Comparison of ENCODE assay signal across 16 cellular contexts in genomic region chr22:38840129-38840528, GRCh38. TPM values are rescaled to one million over a fixed set of nuclear protein-coding genes. Genes with fewer than 3 reads are reported as not detected.
DNase-seq lines count a peak whose midpoint lies in the region; ATAC-seq and TF ChIP-seq lines count a peak whose summit lies in the region.
"Had no signal": no experiment of that assay in that cellular context is flagged by ENCODE, and none has a peak within 500 bp of the region (broad histone marks: within the 10 kb centered on the region; RNA-seq: fewer than 3 reads in every experiment).

No MANE protein-coding gene starts in this region.

- H3K4me1 Mint-ChIP-seq in glutamatergic neuron (ENCODE audit: low read depth, unreplicated experiment) = peaks cover 8% of the 10 kb centered on the region

- H3K27me3 Mint-ChIP-seq in glutamatergic neuron (ENCODE audit: unreplicated experiment) = peaks cover 19% of the 10 kb centered on the region

- peak; percentile 77 for DNase-seq in NCI-H69 (lab: John Stamatoyannopoulos, UW)
- no peak for DNase-seq in glutamatergic neuron
- peak; percentile 62 for DNase-seq in osteoblast (ENCODE audit: insufficient read length, low spot score, missing footprints)
- DNase-seq in activated naive CD4-positive, alpha-beta T cell (lab: John Stamatoyannopoulos, UW) = no peak
- DNase-seq: C1 segment of cervical spinal cord, HFFc6, NCI-H187, NCI-H2107, NCI-H345, NCI-H524 treated with DMSO at 0.1 percent for 48 hours had no signal

- ATAC-seq in HG02884 (IDR thresholded peaks at IDR 0.05; ENCODE audit: unreplicated experiment) (no peak), HG03135 (IDR thresholded peaks at IDR 0.05; ENCODE audit: unreplicated experiment) (no peak)
- ATAC-seq: Right ventricle myocardium inferior had no signal

- H3K27me3 ChIP-seq in BLaER1 treated with 17β-estradiol and CSF1 and Interleukin-3, amounts not matched to agents 10 nM and 100 nM = peaks cover 0 to 13% (median 8%) of the 10 kb centered on the region in 11 experiments; a peak in 14 of 22 replicates
- H3K27me3 ChIP-seq in osteoblast (ENCODE audit: insufficient read depth, low read length) = peaks cover 41% of the 10 kb centered on the region

- peak overlapping the region in 6 of 11 experiments; percentile 4 to 99 (median 94); a peak in 10 of 22 replicates for H3K4me2 ChIP-seq in BLaER1 treated with 17β-estradiol and CSF1 and Interleukin-3, amounts not matched to agents 10 nM and 100 nM
- H3K4me2 ChIP-seq in osteoblast (ENCODE audit: insufficient read depth, low read length) = no peak overlapping the region
- H3K4me2 ChIP-seq: KMS-11 had no signal

- H3K4me3 Mint-ChIP-seq in glutamatergic neuron (ENCODE audit: unreplicated experiment) = peak overlapping the region; percentile 56
- H3K4me3 Mint-ChIP-seq: HFFc6 had no signal

- TF ChIP-seq CTCF in glutamatergic neuron (IDR thresholded peaks at IDR 0.05; ENCODE audit: partially characterized antibody, unreplicated experiment) (no peak), osteoblast (IDR thresholded peaks at IDR 0.05; ENCODE audit: extremely low read depth, low read depth, low read length) (no peak)

- no peaks in the 10 kb centered on the region for H3K36me3 Mint-ChIP-seq in glutamatergic neuron (ENCODE audit: unreplicated experiment)

- no peaks in the 10 kb centered on the region for H3K79me2 ChIP-seq in osteoblast (ENCODE audit: insufficient read depth, low read length)

- H2AFZ ChIP-seq in osteoblast (ENCODE audit: low read length) = no peak overlapping the region

- H3K4me1 ChIP-seq in BLaER1 treated with 17β-estradiol and CSF1 and Interleukin-3, amounts not matched to agents 10 nM and 100 nM = peaks cover 29 to 74% (median 52%) of the 10 kb centered on the region in 10 experiments
- H3K4me1 ChIP-seq in osteoblast (ENCODE audit: insufficient read depth, low read length) = peaks cover 13% of the 10 kb centered on the region

- H3K27ac ChIP-seq in BLaER1 treated with 17β-estradiol and CSF1 and Interleukin-3, amounts not matched to agents 10 nM and 100 nM = no peak overlapping the region
- no peak overlapping the region for H3K27ac ChIP-seq in osteoblast (ENCODE audit: low read depth, low read length)
- H3K27ac ChIP-seq: HL-60, KMS-11 had no signal

- peak overlapping the region; percentile 39 for H3K27ac Mint-ChIP-seq in glutamatergic neuron (ENCODE audit: unreplicated experiment)
- H3K27ac Mint-ChIP-seq: HFFc6 had no signal

- H3K36me3 ChIP-seq in BLaER1 treated with 17β-estradiol and CSF1 and Interleukin-3, amounts not matched to agents 10 nM and 100 nM = no peaks in the 10 kb centered on the region
- no peaks in the 10 kb centered on the region for H3K36me3 ChIP-seq in osteoblast (ENCODE audit: insufficient read depth, low read length)

- no peaks in the 10 kb centered on the region for H3K9me3 ChIP-seq in BLaER1 treated with 17β-estradiol and CSF1 and Interleukin-3, amounts not matched to agents 10 nM and 100 nM (replicated peaks in 1 of 11)
- H3K9me3 ChIP-seq in osteoblast (ENCODE audit: low read depth, low read length) = no peaks in the 10 kb centered on the region

- peaks cover 10% of the 10 kb centered on the region for H3K9me3 Mint-ChIP-seq in glutamatergic neuron (ENCODE audit: unreplicated experiment)
- H3K9me3 Mint-ChIP-seq: HFFc6 had no signal

- peaks cover 0 to 37% (median 31%) of the 10 kb centered on the region in 11 experiments; a peak in 16 of 22 replicates for H4K20me1 ChIP-seq in BLaER1 treated with 17β-estradiol and CSF1 and Interleukin-3, amounts not matched to agents 10 nM and 100 nM
- H4K20me1 ChIP-seq in osteoblast (ENCODE audit: insufficient read depth, low read length) = no peaks in the 10 kb centered on the region

- H3K9ac ChIP-seq in BLaER1 treated with 17β-estradiol and CSF1 and Interleukin-3, amounts not matched to agents 10 nM and 100 nM = no peak overlapping the region; a peak in 1 of 22 replicates
- H3K9ac ChIP-seq: KMS-11 had no signal

- H3K4me3 ChIP-seq in BLaER1 treated with 17β-estradiol and CSF1 and Interleukin-3, amounts not matched to agents 10 nM and 100 nM = no peak overlapping the region
- H3K4me3 ChIP-seq in osteoblast (ENCODE audit: insufficient read depth, low read length) = no peak overlapping the region

RNA-seq across cellular contexts. Expression of gene NPTXR, which starts 3.7 kb away (rescaled TPM):
- total RNA-seq in glutamatergic neuron (ENCODE audit: unreplicated experiment) (9.2 TPM), osteoblast (0.72 and 1.5 TPM in 2 replicates)

RNA-seq across cellular contexts. Expression of gene CBX6, which starts 31.9 kb away (rescaled TPM):
- total RNA-seq in glutamatergic neuron (ENCODE audit: unreplicated experiment) (27.6 TPM), osteoblast (58.6 and 59.5 TPM in 2 replicates)

RNA-seq across cellular contexts. Expression of gene DNAL4, which starts 46.2 kb away (rescaled TPM):
- total RNA-seq in glutamatergic neuron (ENCODE audit: unreplicated experiment) (19.4 TPM), osteoblast (15.9 and 17.0 TPM in 2 replicates)

Comparison
In these comparisons a context has a peak if more than half of its experiments do, and no peak if none do; other contexts are left out.
1. DNase-seq: peak in NCI-H69 (single experiment) and osteoblast (single experiment); none in glutamatergic neuron (single experiment) and activated naive CD4-positive, alpha-beta T cell (0 of 4).